In the genomic region with DNA sequence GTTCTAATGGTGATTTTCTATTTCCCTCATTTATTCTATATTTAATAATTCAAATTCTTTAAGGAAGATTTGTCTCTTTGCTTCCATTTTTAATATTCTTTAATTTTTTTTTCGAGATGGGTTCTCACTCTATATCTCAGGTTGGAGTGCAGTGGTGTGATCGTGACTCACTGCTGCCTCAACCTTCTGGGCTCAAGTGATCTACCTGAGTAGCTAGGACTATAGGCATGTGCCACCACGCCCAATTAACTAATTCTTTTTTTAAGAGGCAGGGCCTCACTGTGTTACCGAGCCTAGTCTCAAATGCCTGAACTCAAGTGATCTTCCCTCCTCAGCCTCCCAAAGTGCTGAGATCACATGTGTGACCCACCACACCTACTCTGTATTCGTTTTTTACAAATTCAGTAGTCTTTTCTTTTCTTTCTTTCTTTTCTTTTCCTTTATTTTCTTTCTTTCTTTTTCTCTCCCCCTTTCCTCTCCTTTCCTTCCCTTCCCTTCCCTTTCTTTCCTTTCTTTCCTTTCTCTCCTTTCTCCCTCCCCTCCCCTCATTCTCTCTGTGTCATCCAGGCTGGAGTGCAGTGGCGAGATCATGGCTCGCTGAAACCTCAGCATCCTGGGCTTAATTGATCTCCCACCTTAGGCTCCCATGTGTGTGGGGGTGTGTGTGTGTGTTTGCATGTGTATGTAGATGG, we compare ENCODE assay signal across 25 cellular contexts.
"Had no signal": no experiment of that assay in that cellular context is flagged by ENCODE, and none has a peak within 500 bp of the region (broad histone marks: within the 10 kb centered on the region; RNA-seq: fewer than 3 reads in every experiment).

No MANE protein-coding gene starts in this region.

- H3K36me3 ChIP-seq: brain microvascular endothelial cell, Peyer's patch had no signal

- H3K4me3 ChIP-seq: Peyer's patch had no signal

- H3K4me1 ChIP-seq: Peyer's patch had no signal

- H3K27ac Mint-ChIP-seq: activated CD4-positive, alpha-beta memory T cell treated with anti-CD3 and anti-CD28 coated beads for 36 hours; activated CD4-positive, alpha-beta T cell treated with anti-CD3 and anti-CD28 coated beads, Interleukin-2, amount 10 ng/mL, durations not matched to agents 24 days and 14 days; activated naive CD8-positive, alpha-beta T cell; T-helper 1 cell treated with Interleukin-12 subunit alpha and Interleukin-12 subunit beta and Interleukin-4 antibody, amounts not matched to agents 30 μg/mL and 1 μg/mL, for 36 hours; WTC11 had no signal

- H3K4me1 Mint-ChIP-seq: WTC11 had no signal

- H3K27me3 Mint-ChIP-seq: activated CD4-positive, alpha-beta memory T cell treated with anti-CD3 and anti-CD28 coated beads for 36 hours; activated CD4-positive, alpha-beta T cell treated with anti-CD3 and anti-CD28 coated beads, Interleukin-2, amount 10 ng/mL, durations not matched to agents 24 days and 14 days; activated naive CD8-positive, alpha-beta T cell had no signal

- DNase-seq: activated CD4-positive, alpha-beta memory T cell treated with anti-CD3 and anti-CD28 coated beads for 36 hours; activated CD4-positive, alpha-beta T cell treated with anti-CD3 and anti-CD28 coated beads for 1 hour; activated CD4-positive, alpha-beta T cell treated with anti-CD3 and anti-CD28 coated beads, Interleukin-2, amount 10 ng/mL, durations not matched to agents 24 days and 14 days; activated CD8-positive, alpha-beta memory T cell treated with anti-CD3 and anti-CD28 coated beads for 24 hours; activated effector memory CD4-positive, alpha-beta T cell treated with anti-CD3 and anti-CD28 coated beads, Interleukin-2, amount 50 U/mL, for 16 hours; activated naive CD4-positive, alpha-beta T cell treated with Interleukin-2 at 50 U/mL for 16 hours; activated T-cell treated with anti-CD3 and anti-CD28 coated beads, Interleukin-2, amount 50 U/mL, for 4 hours; amygdala; brain microvascular endothelial cell; caudate nucleus; MM.1S; NCI-H1105; NCI-H1436; NCI-H1694 treated with DMSO at 0.1 percent for 48 hours; NCI-H2029 treated with DMSO at 0.1 percent for 48 hours; NCI-H345; NCI-H510A; NCI-H526 treated with DMSO at 0.1 percent for 48 hours; NCI-H82; OCI-M1; Peyer's patch; SHP77 treated with DMSO at 0.1 percent for 48 hours had no signal

- H3K27me3 ChIP-seq: brain microvascular endothelial cell, Peyer's patch had no signal

- H3K4me3 Mint-ChIP-seq: activated CD4-positive, alpha-beta memory T cell treated with anti-CD3 and anti-CD28 coated beads for 36 hours; activated CD4-positive, alpha-beta T cell treated with anti-CD3 and anti-CD28 coated beads, Interleukin-2, amount 10 ng/mL, durations not matched to agents 24 days and 14 days; activated naive CD8-positive, alpha-beta T cell; activated T-cell treated with anti-CD3 and anti-CD28 coated beads, Interleukin-2, amount 50 U/mL, for 4 hours; T-helper 1 cell treated with Interleukin-12 subunit alpha and Interleukin-12 subunit beta and Interleukin-4 antibody, amounts not matched to agents 30 μg/mL and 1 μg/mL, for 36 hours; WTC11 had no signal

- ATAC-seq: activated T-cell treated with anti-CD3 and anti-CD28 coated beads, Interleukin-2, amount 50 U/mL, for 4 hours; WTC11 had no signal

- H3K27ac ChIP-seq: brain microvascular endothelial cell, Peyer's patch had no signal

- H3K9me3 ChIP-seq: Peyer's patch had no signal

- H3K9me3 Mint-ChIP-seq: activated CD4-positive, alpha-beta memory T cell treated with anti-CD3 and anti-CD28 coated beads for 36 hours; activated T-cell treated with anti-CD3 and anti-CD28 coated beads, Interleukin-2, amount 50 U/mL, for 4 hours; T-helper 1 cell treated with Interleukin-12 subunit alpha and Interleukin-12 subunit beta and Interleukin-4 antibody, amounts not matched to agents 30 μg/mL and 1 μg/mL, for 36 hours had no signal
